In the genomic region with DNA sequence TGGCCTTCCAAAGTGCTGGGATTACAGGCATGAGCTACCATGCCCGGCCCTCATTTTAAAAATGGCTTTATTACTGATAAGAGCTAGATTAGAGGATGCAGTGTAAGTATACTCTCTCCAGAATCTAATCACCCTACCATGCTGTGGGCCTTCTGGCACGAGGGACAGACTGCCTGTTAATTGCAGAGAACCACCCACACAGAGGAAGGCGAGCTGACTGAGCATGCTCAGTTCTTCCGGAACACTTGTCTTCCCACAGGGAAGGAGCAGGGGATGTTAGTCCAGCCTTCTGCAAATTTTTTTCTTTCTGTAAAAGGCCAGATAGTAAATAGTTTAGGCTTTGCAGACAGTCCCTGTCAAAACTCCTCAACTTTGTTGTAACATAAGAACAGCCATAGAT, we compare ENCODE assay signal across 22 cellular contexts. TPM values are rescaled to one million over a fixed set of nuclear protein-coding genes. Genes with fewer than 3 reads are reported as not detected.
DNase-seq lines count a peak whose midpoint lies in the region; ATAC-seq and TF ChIP-seq lines count a peak whose summit lies in the region.
"Had no signal": no experiment of that assay in that cellular context is flagged by ENCODE, and none has a peak within 500 bp of the region (broad histone marks: within the 10 kb centered on the region; RNA-seq: fewer than 3 reads in every experiment).

No MANE protein-coding gene starts in this region.

- CTCF ChIA-PET in A673 (lab: Charles Lee): no interaction called here
- CTCF ChIA-PET in WTC11 (lab: Charles Lee): no interaction called here

- H3K36me3 Mint-ChIP-seq in chondrocyte (ENCODE audit: low read depth) (no peaks in the 10 kb centered on the region), WTC11 (no peaks in the 10 kb centered on the region)

- H3K56ac ChIP-seq in mesendoderm (ENCODE audit: low read length): no peak overlapping the region

- POLR2A ChIA-PET in A673 (lab: Charles Lee; ENCODE audit: low non-redundant PET) (no interaction called here), WTC11 (lab: Charles Lee) (no interaction called here)

- no peak overlapping the region for H2BK15ac ChIP-seq in mesendoderm (replicated peaks; ENCODE audit: low read depth)

- H3K9ac ChIP-seq in mesendoderm (ENCODE audit: low read length): no peak overlapping the region
- H3K9ac ChIP-seq: BLaER1, GM23248 had no signal

- TF ChIP-seq CTCF in A673 (conservative IDR thresholded peaks at IDR 0.05; ENCODE audit: low read depth, low read length): no peak
- no peak for TF ChIP-seq CTCF in brain microvascular endothelial cell (IDR thresholded peaks at IDR 0.05; ENCODE audit: low read depth, low read length, missing control alignments)
- no peak for TF ChIP-seq CTCF in chondrocyte (IDR thresholded peaks at IDR 0.05)
- TF ChIP-seq CTCF in WTC11 (IDR thresholded peaks at IDR 0.05): no peak

- H3K36me3 ChIP-seq in A673 (ENCODE audit: insufficient read depth, low read length, poor library complexity, severe bottlenecking) (no peaks in the 10 kb centered on the region), mesendoderm (ENCODE audit: control insufficient read depth, insufficient read depth, low read length) (no peaks in the 10 kb centered on the region), brain microvascular endothelial cell (replicated peaks) (no peaks in the 10 kb centered on the region)

- H3K4me1 ChIP-seq in A673 (ENCODE audit: insufficient read depth, low read length, poor library complexity, severe bottlenecking): no peaks in the 10 kb centered on the region
- no peaks in the 10 kb centered on the region for H3K4me1 ChIP-seq in mesendoderm (ENCODE audit: control insufficient read depth, low read depth, low read length)
- H3K4me1 ChIP-seq: A549 had no signal

- BruUV-seq in A673 (replicated peaks; lab: Mats Ljungman, UMichigan): no TSS peak

- H3K9me3 Mint-ChIP-seq in chondrocyte (ENCODE audit: low read depth) (no peaks in the 10 kb centered on the region), WTC11 (peaks cover 7% of the 10 kb centered on the region)
- H3K9me3 Mint-ChIP-seq: CD4-positive, alpha-beta T cell; H9 had no signal

- H3K9me3 ChIP-seq in A673 (ENCODE audit: low read depth, low read length, poor library complexity, severe bottlenecking): no peaks in the 10 kb centered on the region
- H3K9me3 ChIP-seq: A549, BLaER1 had no signal

- H3K23ac ChIP-seq in mesendoderm (ENCODE audit: low read length): no peak overlapping the region

- no peak overlapping the region for H4K5ac ChIP-seq in mesendoderm (ENCODE audit: low read length)

- intact Hi-C loops in A673 (cut with micrococcal nuclease; ENCODE audit: unreplicated experiment): no loop called here

- H3K27me3 ChIP-seq in A673 (replicated peaks; ENCODE audit: insufficient read depth, low read depth, low read length, poor library complexity): peaks cover 55% of the 10 kb centered on the region
- no peaks in the 10 kb centered on the region for H3K27me3 ChIP-seq in mesendoderm (ENCODE audit: insufficient read depth, low read length, poor library complexity)
- H3K27me3 ChIP-seq in brain microvascular endothelial cell (replicated peaks): no peaks in the 10 kb centered on the region
- H3K27me3 ChIP-seq: BLaER1 had no signal

- H3K27ac ChIP-seq in A673 (ENCODE audit: low read depth, low read length, poor library complexity, severe bottlenecking): no peak overlapping the region
- no peak overlapping the region for H3K27ac ChIP-seq in mesendoderm (ENCODE audit: low read depth, low read length)
- H3K27ac ChIP-seq in brain microvascular endothelial cell: no peak overlapping the region
- H3K27ac ChIP-seq: A549, BLaER1, GM23248 had no signal

- H3K4me1 Mint-ChIP-seq in chondrocyte (ENCODE audit: low read depth): peaks cover 5% of the 10 kb centered on the region
- H3K4me1 Mint-ChIP-seq in WTC11: peaks cover 10% of the 10 kb centered on the region

- no peaks in the 10 kb centered on the region for H3K79me1 ChIP-seq in mesendoderm (ENCODE audit: low read length)

- H3K4me3 ChIP-seq in A673 (ENCODE audit: low read depth, low read length, poor library complexity, severe bottlenecking) (no peak overlapping the region), mesendoderm (ENCODE audit: low read length) (no peak overlapping the region), brain microvascular endothelial cell (ENCODE audit: low read depth, low read length) (no peak overlapping the region)
- H3K4me3 ChIP-seq: A549, BLaER1, GM23248 had no signal

- H2BK120ac ChIP-seq in mesendoderm (ENCODE audit: low read depth, low read length): no peak overlapping the region

- DNase-seq in A673 (ENCODE audit: low spot score): peak; percentile 28
- peak; percentile 40 for DNase-seq in NCI-H2227 (lab: John Stamatoyannopoulos, UW; ENCODE audit: unreplicated experiment)
- DNase-seq in amygdala (lab: John Stamatoyannopoulos, UW): peak in 30 of 56 donors; percentile 2 to 68 (median 14)
- peak; percentile 30 for DNase-seq in mesendoderm
- DNase-seq in brain microvascular endothelial cell: no peak
- DNase-seq in chondrocyte (ENCODE audit: low spot score): no peak
- no peak for DNase-seq in WTC11 (ENCODE audit: low spot score)
- DNase-seq: CD4-positive, alpha-beta T cell; COR-L47; DND-41; GM23248; H9; KBM-7; MM.1S; NCI-H1048; NCI-H1417 treated with DMSO at 0.1 percent for 48 hours; NCI-H187; NCI-H510A; OCI-M1; Right ventricle myocardium superior had no signal

- in situ Hi-C loops in brain microvascular endothelial cell (cut with HindIII; ENCODE audit: low pct_ligation_motif_present, low sequenced_read_pairs): no loop called here

- no peak overlapping the region for H2AK5ac ChIP-seq in mesendoderm (ENCODE audit: low read length)

- H3K4me3 Mint-ChIP-seq in chondrocyte (ENCODE audit: unreplicated experiment) (no peak overlapping the region), WTC11 (no peak overlapping the region)
- H3K4me3 Mint-ChIP-seq: CD4-positive, alpha-beta T cell; H9 had no signal

- peaks cover 3% of the 10 kb centered on the region for H3K27me3 Mint-ChIP-seq in chondrocyte (ENCODE audit: low read depth)
- no peaks in the 10 kb centered on the region for H3K27me3 Mint-ChIP-seq in WTC11 (ENCODE audit: low read depth)

- no peak overlapping the region for H4K8ac ChIP-seq in mesendoderm (ENCODE audit: low read depth, low read length)

- H3K4me2 ChIP-seq in mesendoderm (ENCODE audit: low read length): no peak overlapping the region
- H3K4me2 ChIP-seq: A549, BLaER1 had no signal

- no peak overlapping the region for H3K18ac ChIP-seq in mesendoderm (ENCODE audit: low read length)

- WGBS in mesendoderm (ENCODE audit: extremely low coverage, insufficient coverage, low lambda C conversion rate): no CpG with 5 or more reads among the region's 4 CpGs

- H2BK5ac ChIP-seq in mesendoderm (ENCODE audit: low read length): no peak overlapping the region

- no peak overlapping the region for H3K4ac ChIP-seq in mesendoderm (ENCODE audit: low read depth, low read length)

- no peak overlapping the region for H3K27ac Mint-ChIP-seq in chondrocyte (ENCODE audit: unreplicated experiment)
- no peak overlapping the region for H3K27ac Mint-ChIP-seq in WTC11
- H3K27ac Mint-ChIP-seq: CD4-positive, alpha-beta T cell; H9 had no signal

- H3K79me2 ChIP-seq in mesendoderm (ENCODE audit: control insufficient read depth, insufficient read depth, low read length): no peaks in the 10 kb centered on the region

- no peak for ATAC-seq in WTC11
- ATAC-seq: A549 had no signal

TF ChIP-seq in WTC11, 78 proteins besides CTCF, POLR2A, EP300 and RAD21 (continues in another document):
- TF ChIP-seq, protein P1, sequence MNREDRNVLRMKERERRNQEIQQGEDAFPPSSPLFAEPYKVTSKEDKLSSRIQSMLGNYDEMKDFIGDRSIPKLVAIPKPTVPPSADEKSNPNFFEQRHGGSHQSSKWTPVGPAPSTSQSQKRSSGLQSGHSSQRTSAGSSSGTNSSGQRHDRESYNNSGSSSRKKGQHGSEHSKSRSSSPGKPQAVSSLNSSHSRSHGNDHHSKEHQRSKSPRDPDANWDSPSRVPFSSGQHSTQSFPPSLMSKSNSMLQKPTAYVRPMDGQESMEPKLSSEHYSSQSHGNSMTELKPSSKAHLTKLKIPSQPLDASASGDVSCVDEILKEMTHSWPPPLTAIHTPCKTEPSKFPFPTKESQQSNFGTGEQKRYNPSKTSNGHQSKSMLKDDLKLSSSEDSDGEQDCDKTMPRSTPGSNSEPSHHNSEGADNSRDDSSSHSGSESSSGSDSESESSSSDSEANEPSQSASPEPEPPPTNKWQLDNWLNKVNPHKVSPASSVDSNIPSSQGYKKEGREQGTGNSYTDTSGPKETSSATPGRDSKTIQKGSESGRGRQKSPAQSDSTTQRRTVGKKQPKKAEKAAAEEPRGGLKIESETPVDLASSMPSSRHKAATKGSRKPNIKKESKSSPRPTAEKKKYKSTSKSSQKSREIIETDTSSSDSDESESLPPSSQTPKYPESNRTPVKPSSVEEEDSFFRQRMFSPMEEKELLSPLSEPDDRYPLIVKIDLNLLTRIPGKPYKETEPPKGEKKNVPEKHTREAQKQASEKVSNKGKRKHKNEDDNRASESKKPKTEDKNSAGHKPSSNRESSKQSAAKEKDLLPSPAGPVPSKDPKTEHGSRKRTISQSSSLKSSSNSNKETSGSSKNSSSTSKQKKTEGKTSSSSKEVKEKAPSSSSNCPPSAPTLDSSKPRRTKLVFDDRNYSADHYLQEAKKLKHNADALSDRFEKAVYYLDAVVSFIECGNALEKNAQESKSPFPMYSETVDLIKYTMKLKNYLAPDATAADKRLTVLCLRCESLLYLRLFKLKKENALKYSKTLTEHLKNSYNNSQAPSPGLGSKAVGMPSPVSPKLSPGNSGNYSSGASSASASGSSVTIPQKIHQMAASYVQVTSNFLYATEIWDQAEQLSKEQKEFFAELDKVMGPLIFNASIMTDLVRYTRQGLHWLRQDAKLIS (CRISPR knock-in tag; IDR thresholded peaks at IDR 0.05; ENCODE audit: borderline replicate concordance): no peak

RNA-seq across cellular contexts. Expression of a gene that starts 48.9 kb away (rescaled TPM):
- 4.1 and 7.3 TPM in 2 replicates for total RNA-seq in A673 (2021)
- polyA plus RNA-seq in mesendoderm (2013, experiment 1 of 2): 2.6 TPM
- polyA plus RNA-seq in mesendoderm (2013, experiment 2 of 2): 1.6 TPM
- 7.2 to 7.4 TPM (median 7.4 TPM) in 3 replicates for total RNA-seq in chondrocyte
- total RNA-seq in WTC11 (2021): 5.1 to 6.7 TPM (median 5.5 TPM) in 3 replicates

RNA-seq across cellular contexts. Expression of a gene that starts 54.3 kb away (rescaled TPM):
- total RNA-seq in A673 (2021) (0.63 and 1.1 TPM in 2 replicates), chondrocyte (4.2 to 4.4 TPM (median 4.2 TPM) in 3 replicates), WTC11 (2021) (5.7 to 8.4 TPM (median 6.3 TPM) in 3 replicates)
- 1.2 TPM for polyA plus RNA-seq in mesendoderm (2013, experiment 1 of 2)
- polyA plus RNA-seq in mesendoderm (2013, experiment 2 of 2): 1.3 TPM

Comparison
In these comparisons a context has a peak if more than half of its experiments do, and no peak if none do; other contexts are left out.
1. DNase-seq: peak in A673 (single experiment), NCI-H2227 (single experiment), amygdala (30 of 56) and mesendoderm (single experiment); none in brain microvascular endothelial cell (single experiment), chondrocyte (single experiment) and WTC11 (single experiment).